15 cellular contexts compared by ENCODE assay signal in the genomic region with DNA sequence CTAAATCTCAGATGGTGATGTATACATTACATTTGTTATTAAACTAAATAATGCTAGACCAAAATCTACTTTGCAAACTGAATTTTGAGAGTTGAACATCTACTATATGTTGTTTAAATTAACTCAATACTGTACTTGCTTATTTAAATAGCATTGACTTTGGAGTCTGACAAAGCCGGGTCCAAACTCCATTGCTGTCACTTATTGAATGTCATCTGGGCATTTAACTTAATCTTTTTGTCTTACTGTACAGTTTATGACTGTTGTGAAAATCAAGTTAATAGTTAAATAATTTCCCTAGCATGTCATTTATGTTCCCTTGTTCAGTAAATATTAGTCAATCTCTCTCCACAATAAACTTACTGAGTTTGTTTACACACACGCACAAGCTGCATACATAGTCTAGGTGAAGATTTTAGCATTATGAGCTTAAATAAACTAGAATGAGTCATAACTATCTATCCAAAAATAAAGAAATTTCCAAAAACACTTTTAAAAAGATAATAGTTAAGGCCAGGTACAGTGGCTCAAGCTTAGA. TPM values are rescaled to one million over a fixed set of nuclear protein-coding genes. Genes with fewer than 3 reads are reported as not detected.
DNase-seq lines count a peak whose midpoint lies in the region; ATAC-seq, FAIRE-seq and TF ChIP-seq lines count a peak whose summit lies in the region.
"Had no signal": no experiment of that assay in that cellular context is flagged by ENCODE, and none has a peak within 500 bp of the region (broad histone marks: within the 10 kb centered on the region; RNA-seq: fewer than 3 reads in every experiment).

No MANE protein-coding gene starts in this region.

- 58% methylated on average over 2 of the region's 2 CpGs for WGBS in hepatocyte (ENCODE audit: low lambda C conversion rate, missing lambda C conversion rate)
- 40 to 51% methylated on average over 2 of the region's 2 CpGs for WGBS in pancreas, 2 donors

- H2AFZ ChIP-seq in hepatocyte = no peak overlapping the region
- H2AFZ ChIP-seq: GM23338 had no signal

- H3K9me3 ChIP-seq in hepatocyte (ENCODE audit: low read depth) (no peaks in the 10 kb centered on the region), pancreas (no peaks in the 10 kb centered on the region)
- H3K9me3 ChIP-seq: BLaER1 had no signal

- H3K27ac ChIP-seq in hepatocyte = peak overlapping the region; percentile 80
- no peak overlapping the region for H3K27ac ChIP-seq in pancreas
- H3K27ac ChIP-seq: BLaER1 had no signal

- no peak for ATAC-seq in GM18907 (IDR thresholded peaks at IDR 0.05; ENCODE audit: unreplicated experiment)
- no peak for ATAC-seq in pancreas
- ATAC-seq: GM12878, GM23338 had no signal

- TF ChIP-seq CTCF in hepatocyte (IDR thresholded peaks at IDR 0.05; ENCODE audit: poor library complexity) (no peak), pancreas (IDR thresholded peaks at IDR 0.05) (no peak)

- H3K27me3 ChIP-seq in hepatocyte (no peaks in the 10 kb centered on the region), pancreas (no peaks in the 10 kb centered on the region)
- H3K27me3 ChIP-seq: BLaER1 had no signal

- no peaks in the 10 kb centered on the region for H3K9me2 ChIP-seq in hepatocyte (replicated peaks; ENCODE audit: insufficient read depth)

- no peak overlapping the region for H3K4me2 ChIP-seq in hepatocyte
- H3K4me2 ChIP-seq: BLaER1, GM23338 had no signal

- no peak overlapping the region for H3K4me3 ChIP-seq in hepatocyte
- H3K4me3 ChIP-seq in pancreas = no peak overlapping the region
- H3K4me3 ChIP-seq: BLaER1, GM12878, GM23338 had no signal

- no peaks in the 10 kb centered on the region for H3K4me1 ChIP-seq in hepatocyte (ENCODE audit: insufficient read depth)
- no peaks in the 10 kb centered on the region for H3K4me1 ChIP-seq in pancreas
- H3K4me1 ChIP-seq: BLaER1 had no signal

- no peaks in the 10 kb centered on the region for H3K79me2 ChIP-seq in hepatocyte

- H4K20me1 ChIP-seq in hepatocyte (ENCODE audit: insufficient read depth, poor library complexity, severe bottlenecking) = no peaks in the 10 kb centered on the region
- H4K20me1 ChIP-seq: BLaER1 had no signal

- intact Hi-C loops in pancreas (cut with DNase I) = no loop called here

- FAIRE-seq in pancreas (lab: Jason Lieb, UNC) = no peak
- FAIRE-seq: GM12878, GM18507 had no signal

- H3K36me3 ChIP-seq in hepatocyte (replicated peaks; ENCODE audit: insufficient read depth, low read depth) (no peaks in the 10 kb centered on the region), pancreas (no peaks in the 10 kb centered on the region)
- H3K36me3 ChIP-seq: BLaER1 had no signal

- DNase-seq in DMS53 (lab: John Stamatoyannopoulos, UW) = peak; percentile 60
- DNase-seq in NCI-H460 (ENCODE audit: extremely low read depth, low read depth) = peak; percentile 57
- no peak for DNase-seq in hepatocyte (ENCODE audit: low spot score)
- DNase-seq in SHP77 (lab: John Stamatoyannopoulos, UW) = no peak
- no peak for DNase-seq in pancreas
- no peak for DNase-seq in NCI-H2107 treated with DMSO at 0.1 percent for 48 hours (lab: John Stamatoyannopoulos, UW; ENCODE audit: unreplicated experiment)
- DNase-seq: AML-193; CD4-positive, CD25-positive, alpha-beta regulatory T cell; DMS79; H7 had no signal

RNA-seq across cellular contexts. Expression of a gene that starts 6.3 kb away (rescaled TPM):
- total RNA-seq in NCI-H460 (2014; rRNA removed; shearing (Covaris generic)) = 36.1 and 39.0 TPM in 2 replicates
- polyA plus RNA-seq in NCI-H460 (2014; cell fraction: nucleus; rRNA removed) = 25.2 and 38.5 TPM in 2 replicates
- total RNA-seq in hepatocyte (107 and 109 TPM in 2 replicates), pancreas (10 to 100 TPM in 5 of 6 donors, 1 to 10 TPM in 1; 9.4 to 29.9 (median 12.9) TPM)
- polyA plus RNA-seq in hepatocyte (50.9 and 54.6 TPM in 2 replicates), pancreas (10 to 100 TPM; 14.3 to 14.8 TPM)

Comparison
In these comparisons a context has a peak if more than half of its experiments do, and no peak if none do; other contexts are left out.
1. DNase-seq: peak in DMS53 (single experiment) and NCI-H460 (single experiment); none in hepatocyte (single experiment), SHP77 (0 of 2), pancreas (0 of 6) and NCI-H2107 treated with DMSO at 0.1 percent for 48 hours (single experiment).